1 cellular context compared by ENCODE assay signal in genomic region chr1:173302890-173303829, GRCh38.
TF ChIP-seq lines count a peak whose summit lies in the region.

No MANE protein-coding gene starts in this region.

TF ChIP-seq in K562, 482 proteins besides CTCF, POLR2A, EP300 and RAD21 (continued from another document and continues in another):
- TF ChIP-seq TFAP4 (CRISPR knock-in tag; IDR thresholded peaks at IDR 0.05; ENCODE audit: borderline replicate concordance) (no peak), IRF9 (tag; IDR thresholded peaks at IDR 0.05) (no peak), ARID4B (CRISPR knock-in tag; IDR thresholded peaks at IDR 0.05) (no peak), ARID3A (IDR thresholded peaks at IDR 0.05; ENCODE audit: borderline replicate concordance, low read depth, low read length) (peak; percentile 64; the same call in 1 of the 2 replicates), E2F1 (CRISPR knock-in tag; IDR thresholded peaks at IDR 0.05) (no peak), FOXJ3 (CRISPR knock-in tag; IDR thresholded peaks at IDR 0.05) (no peak), CHD2 (IDR thresholded peaks at IDR 0.05; ENCODE audit: low read depth, low read length) (no peak), ZNF695 (CRISPR knock-in tag; IDR thresholded peaks at IDR 0.05) (no peak), KHSRP (IDR thresholded peaks at IDR 0.05) (no peak), KLF13 (tag; IDR thresholded peaks at IDR 0.05; ENCODE audit: borderline replicate concordance, low read depth) (no peak), CHCHD3 (CRISPR knock-in tag; IDR thresholded peaks at IDR 0.05) (no peak), ZBTB9 (CRISPR knock-in tag; IDR thresholded peaks at IDR 0.05) (no peak), E2F4 (CRISPR knock-in tag; IDR thresholded peaks at IDR 0.05; ENCODE audit: low read depth) (no peak), EGR1 (conservative IDR thresholded peaks at IDR 0.05) (no peak), NFYB (IDR thresholded peaks at IDR 0.05; ENCODE audit: extremely low read depth, insufficient read length) (no peak), ZNF3 (CRISPR knock-in tag; IDR thresholded peaks at IDR 0.05) (no peak), SMARCA5 (IDR thresholded peaks at IDR 0.05) (peak; percentile 33; the same call in 1 of the 2 replicates), GABPB1 (CRISPR knock-in tag; IDR thresholded peaks at IDR 0.05) (no peak), ATF1 (CRISPR knock-in tag; IDR thresholded peaks at IDR 0.05) (no peak), ATF1 (tag; IDR thresholded peaks at IDR 0.05) (no peak), TAF9B (IDR thresholded peaks at IDR 0.05; ENCODE audit: partially characterized antibody) (no peak), MGA (IDR thresholded peaks at IDR 0.05) (peak; percentile 43; the same call in 1 of the 2 replicates), KLF6 (CRISPR knock-in tag; IDR thresholded peaks at IDR 0.05; ENCODE audit: borderline replicate concordance) (no peak), GTF2A2 (tag; IDR thresholded peaks at IDR 0.05) (no peak), CEBPB (tag; IDR thresholded peaks at IDR 0.05) (peak; percentile 65), ILF3 (IDR thresholded peaks at IDR 0.05; ENCODE audit: borderline replicate concordance) (no peak), EP400 (IDR thresholded peaks at IDR 0.05) (peak; percentile 50), GATA2 (CRISPR knock-in tag; IDR thresholded peaks at IDR 0.05) (peak; percentile 59; the same call in 1 of the 2 replicates), TRIM25 (IDR thresholded peaks at IDR 0.05; ENCODE audit: borderline replicate concordance) (no peak)
